ENCODE assay signal across 19 cellular contexts in the genomic region with DNA sequence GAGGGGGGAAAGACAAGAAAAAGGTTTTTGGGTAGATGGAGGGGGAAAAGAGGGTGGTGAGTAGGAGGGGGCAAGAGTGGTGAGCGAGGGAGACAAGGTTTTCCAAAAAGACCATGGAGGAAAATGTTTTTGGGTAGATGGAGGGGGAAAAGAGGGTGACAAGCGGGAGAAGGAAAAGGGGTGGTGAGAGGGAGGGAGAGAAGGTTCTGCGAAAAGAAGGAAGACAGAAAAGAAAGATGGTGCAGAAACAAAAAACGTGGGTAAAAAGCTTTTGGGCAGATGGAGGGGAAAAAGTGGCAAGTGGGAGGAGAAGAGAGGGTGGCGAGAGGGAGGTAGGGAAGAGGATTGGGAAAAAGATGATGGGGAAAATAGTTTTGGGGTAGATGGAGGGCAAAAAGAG.
DNase-seq lines count a peak whose midpoint lies in the region; ATAC-seq, FAIRE-seq and TF ChIP-seq lines count a peak whose summit lies in the region.
"Had no signal": no experiment of that assay in that cellular context is flagged by ENCODE, and none has a peak within 500 bp of the region (broad histone marks: within the 10 kb centered on the region; RNA-seq: fewer than 3 reads in every experiment).

No MANE protein-coding gene starts in this region.

- no peaks in the 10 kb centered on the region for H3K9me3 ChIP-seq in HEK293 (ENCODE audit: control insufficient read depth, insufficient read depth, low read depth, low read length)
- H3K9me3 ChIP-seq in K562 (replicated peaks; ENCODE audit: control insufficient read depth, insufficient read depth, low read depth, low read length) = no peaks in the 10 kb centered on the region

- TF ChIP-seq POLR2A in K562 (conservative IDR thresholded peaks at IDR 0.05) = no peak

- 0% methylated on average over 5 of the region's 5 CpGs for WGBS in K562 (ENCODE audit: insufficient coverage, low coverage, missing lambda C conversion rate)

- H3K9me3 Mint-ChIP-seq in osteocyte (ENCODE audit: unreplicated experiment) = peaks cover under 1% of the 10 kb centered on the region
- H3K9me3 Mint-ChIP-seq: H9 had no signal

- TF ChIP-seq CTCF in HEK293 (tag by site-specific recombination; IDR thresholded peaks at IDR 0.05) (no peak), K562 (IDR thresholded peaks at IDR 0.05 in 2 of 3, conservative IDR thresholded peaks at IDR 0.05 in 1 of 3; ENCODE audit: insufficient read depth in 2 of 3, low read depth in 1 of 3, low read length in 3 of 3) (no peak), osteocyte (IDR thresholded peaks at IDR 0.05) (no peak)

- TF ChIP-seq EP300 in K562 (IDR thresholded peaks at IDR 0.05; ENCODE audit: low read length) = no peak

- H3K36me3 ChIP-seq in HEK293 (ENCODE audit: control insufficient read depth in 2 of 2, insufficient read depth in 1 of 2, low read length in 2 of 2) (no peaks in the 10 kb centered on the region), K562 (ENCODE audit: control insufficient read depth, insufficient read depth, low read length) (peaks cover 7% of the 10 kb centered on the region; the same call in 1 of the 3 replicates)

- no peak for TF ChIP-seq RAD21 in K562 (CRISPR knock-in tag; conservative IDR thresholded peaks at IDR 0.05 in 1 of 2, IDR thresholded peaks at IDR 0.05 in 1 of 2)

- H3K27ac ChIP-seq in HEK293 (ENCODE audit: extremely low read depth, low read depth, low read length) (no peak overlapping the region), K562 (ENCODE audit: extremely low read depth, low read depth, low read length) (no peak overlapping the region)
- H3K27ac ChIP-seq: GM23248 had no signal

- peaks cover 2% of the 10 kb centered on the region for H3K9me1 ChIP-seq in K562 (ENCODE audit: control insufficient read depth, insufficient read depth, low read length)

- no peaks in the 10 kb centered on the region for H3K4me1 Mint-ChIP-seq in osteocyte (ENCODE audit: unreplicated experiment)
- H3K4me1 Mint-ChIP-seq: CD4-positive, alpha-beta memory T cell; H9 had no signal

- in situ Hi-C loops in K562 (cut with MboI) = no loop called here

- peak overlapping the region; percentile 40; the same call in 1 of the 2 replicates for H3K4me2 ChIP-seq in K562 (ENCODE audit: insufficient read depth, low read length)

- H3K9ac ChIP-seq in K562 (ENCODE audit: insufficient read depth in 1 of 2, low read depth in 2 of 2, low read length in 2 of 2) = peak overlapping the region; percentile 22 to 27; a peak in 3 of 4 replicates
- H3K9ac ChIP-seq: GM23248 had no signal

- no peak overlapping the region for H3K4me3 Mint-ChIP-seq in osteocyte (ENCODE audit: unreplicated experiment)
- H3K4me3 Mint-ChIP-seq: H9, HFFc6 had no signal

- H2AFZ ChIP-seq in K562 (ENCODE audit: low read depth, low read length) = no peak overlapping the region
- H2AFZ ChIP-seq: GM23248 had no signal

- no peak for FAIRE-seq in K562 (lab: Jason Lieb, UNC)
- FAIRE-seq: GM12891, GM18507 had no signal

- H3K4me1 ChIP-seq in HEK293 (ENCODE audit: control insufficient read depth, insufficient read depth, low read length) (no peaks in the 10 kb centered on the region), K562 (replicated peaks in 1 of 2; ENCODE audit: control insufficient read depth in 2 of 2, insufficient read depth in 2 of 2, low read length in 2 of 2) (peaks cover 0 to 5% of the 10 kb centered on the region in 2 experiments; a peak in 3 of 5 replicates)

- peaks cover 11% of the 10 kb centered on the region; the same call in 1 of the 2 replicates for H4K20me1 ChIP-seq in K562 (replicated peaks; ENCODE audit: control insufficient read depth, insufficient read depth, low read length)

- no peaks in the 10 kb centered on the region for H3K79me2 ChIP-seq in K562 (ENCODE audit: control insufficient read depth, insufficient read depth, low read length)

- H3K27me3 ChIP-seq in K562 (ENCODE audit: control insufficient read depth in 2 of 2, insufficient read depth in 2 of 2, low read length in 2 of 2) = peaks cover 37 to 39% of the 10 kb centered on the region in 2 experiments

- BruUV-seq in K562 (replicated peaks; lab: Mats Ljungman, UMichigan) = no TSS peak

- CTCF ChIA-PET in HEK293 (lab: Yijun Ruan, JAX) = no interaction called here
- CTCF ChIA-PET in K562 (lab: Yijun Ruan, JAX; ENCODE audit: low intra/inter-chr PET ratio) = interaction anchor here (1.4 kb wide), 1 partner anchor 8 kb away, joined by 5 read pairs; no protein-coding TSS in a partner anchor

- H3K27ac Mint-ChIP-seq in osteocyte (ENCODE audit: unreplicated experiment) = no peak overlapping the region
- H3K27ac Mint-ChIP-seq: H9, HFFc6 had no signal

- H3K27me3 Mint-ChIP-seq in osteocyte (ENCODE audit: unreplicated experiment) = peaks cover 48% of the 10 kb centered on the region

- ATAC-seq in K562 (no peak), left lobe of liver (no peak), GM21528 (IDR thresholded peaks at IDR 0.05; ENCODE audit: low FRiP score, unreplicated experiment) (no peak)
- ATAC-seq: HCT116 had no signal

- H3K4me3 ChIP-seq in HEK293 (ENCODE audit: low read depth, low read length) = no peak overlapping the region
- peak overlapping the region; percentile 37 for H3K4me3 ChIP-seq in K562
- H3K4me3 ChIP-seq: GM23248 had no signal

- no peaks in the 10 kb centered on the region for H3K36me3 Mint-ChIP-seq in osteocyte (ENCODE audit: unreplicated experiment)
- H3K36me3 Mint-ChIP-seq: CD4-positive, alpha-beta memory T cell had no signal

- intact Hi-C loops in K562 (cut with micrococcal nuclease) = no loop called here

- DNase-seq in K562 (ENCODE audit: extremely low read depth in 1 of 4, low spot score in 3 of 4) (peak in 1 of 4 experiments; percentile 11), osteocyte (ENCODE audit: extremely low spot score, unreplicated experiment) (peak; percentile 7), NAMALWA (ENCODE audit: low spot score) (no peak), left lobe of liver (ENCODE audit: low spot score) (no peak)
- DNase-seq: C1 segment of cervical spinal cord; Calu3; CD4-positive, alpha-beta memory T cell; COR-L47; DMS53; DMS79 treated with DMSO at 0.1 percent for 48 hours; GF-D8; GM23248; HFFc6 had no signal

- POLR2A ChIA-PET in HEK293 (lab: Yijun Ruan, JAX) (no interaction called here), K562 (lab: Yijun Ruan, JAX) (interaction anchor here (0.7 to 1.7 kb wide), 4 partner anchors 8 to 17 kb away, joined by 3 to 16 read pairs (median 6); no protein-coding TSS in a partner anchor)

TF ChIP-seq in HEK293, 187 proteins besides CTCF, POLR2A, EP300 and RAD21:
- TF ChIP-seq ZNF274 (IDR thresholded peaks at IDR 0.05; ENCODE audit: low read length) (no peak), ZNF274 (tag by site-specific recombination; IDR thresholded peaks at IDR 0.05; ENCODE audit: borderline replicate concordance) (no peak), SETDB1 (IDR thresholded peaks at IDR 0.05; ENCODE audit: insufficient read length, low read length) (no peak), ZNF366 (tag by site-specific recombination; conservative IDR thresholded peaks at IDR 0.05) (0 out of 2 replicates have a peak, but pooled peaks have one; percentile 4)
- TF ChIP-seq, protein P1, sequence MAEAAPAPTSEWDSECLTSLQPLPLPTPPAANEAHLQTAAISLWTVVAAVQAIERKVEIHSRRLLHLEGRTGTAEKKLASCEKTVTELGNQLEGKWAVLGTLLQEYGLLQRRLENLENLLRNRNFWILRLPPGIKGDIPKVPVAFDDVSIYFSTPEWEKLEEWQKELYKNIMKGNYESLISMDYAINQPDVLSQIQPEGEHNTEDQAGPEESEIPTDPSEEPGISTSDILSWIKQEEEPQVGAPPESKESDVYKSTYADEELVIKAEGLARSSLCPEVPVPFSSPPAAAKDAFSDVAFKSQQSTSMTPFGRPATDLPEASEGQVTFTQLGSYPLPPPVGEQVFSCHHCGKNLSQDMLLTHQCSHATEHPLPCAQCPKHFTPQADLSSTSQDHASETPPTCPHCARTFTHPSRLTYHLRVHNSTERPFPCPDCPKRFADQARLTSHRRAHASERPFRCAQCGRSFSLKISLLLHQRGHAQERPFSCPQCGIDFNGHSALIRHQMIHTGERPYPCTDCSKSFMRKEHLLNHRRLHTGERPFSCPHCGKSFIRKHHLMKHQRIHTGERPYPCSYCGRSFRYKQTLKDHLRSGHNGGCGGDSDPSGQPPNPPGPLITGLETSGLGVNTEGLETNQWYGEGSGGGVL (tag by site-specific recombination; IDR thresholded peaks at IDR 0.05) = peak; percentile 18; the same call in 1 of the 2 replicates
TF ChIP-seq in HEK293: peak in this region for 2.

TF ChIP-seq in K562, 482 proteins besides CTCF, POLR2A, EP300 and RAD21 (continues in another document):
- TF ChIP-seq, protein P2, sequence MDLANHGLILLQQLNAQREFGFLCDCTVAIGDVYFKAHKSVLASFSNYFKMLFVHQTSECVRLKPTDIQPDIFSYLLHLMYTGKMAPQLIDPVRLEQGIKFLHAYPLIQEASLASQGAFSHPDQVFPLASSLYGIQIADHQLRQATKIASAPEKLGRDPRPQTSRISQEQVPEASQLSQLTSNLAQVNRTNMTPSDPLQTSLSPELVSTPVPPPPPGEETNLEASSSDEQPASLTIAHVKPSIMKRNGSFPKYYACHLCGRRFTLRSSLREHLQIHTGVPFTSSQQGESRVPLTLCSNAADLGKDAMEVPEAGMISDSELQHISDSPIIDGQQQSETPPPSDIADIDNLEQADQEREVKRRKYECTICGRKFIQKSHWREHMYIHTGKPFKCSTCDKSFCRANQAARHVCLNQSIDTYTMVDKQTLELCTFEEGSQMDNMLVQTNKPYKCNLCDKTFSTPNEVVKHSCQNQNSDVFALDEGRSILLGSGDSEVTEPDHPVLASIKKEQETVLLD (IDR thresholded peaks at IDR 0.05) = no peak
- no peak for TF ChIP-seq L3MBTL2 (IDR thresholded peaks at IDR 0.05)
- no peak for TF ChIP-seq ZNF316 (IDR thresholded peaks at IDR 0.05)
- no peak for TF ChIP-seq ZKSCAN1 (IDR thresholded peaks at IDR 0.05; ENCODE audit: low read depth, low read length)
- TF ChIP-seq, protein P3, sequence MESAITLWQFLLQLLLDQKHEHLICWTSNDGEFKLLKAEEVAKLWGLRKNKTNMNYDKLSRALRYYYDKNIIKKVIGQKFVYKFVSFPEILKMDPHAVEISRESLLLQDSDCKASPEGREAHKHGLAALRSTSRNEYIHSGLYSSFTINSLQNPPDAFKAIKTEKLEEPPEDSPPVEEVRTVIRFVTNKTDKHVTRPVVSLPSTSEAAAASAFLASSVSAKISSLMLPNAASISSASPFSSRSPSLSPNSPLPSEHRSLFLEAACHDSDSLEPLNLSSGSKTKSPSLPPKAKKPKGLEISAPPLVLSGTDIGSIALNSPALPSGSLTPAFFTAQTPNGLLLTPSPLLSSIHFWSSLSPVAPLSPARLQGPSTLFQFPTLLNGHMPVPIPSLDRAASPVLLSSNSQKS (CRISPR knock-in tag; IDR thresholded peaks at IDR 0.05) = no peak
